8 cellular contexts compared by ENCODE assay signal in genomic region chr10:24723386-24723787, GRCh38. TPM values are rescaled to one million over a fixed set of nuclear protein-coding genes. Genes with fewer than 3 reads are reported as not detected.
DNase-seq lines count a peak whose midpoint lies in the region; ATAC-seq and TF ChIP-seq lines count a peak whose summit lies in the region.

No MANE protein-coding gene starts in this region.

- CTCF ChIA-PET in RWPE1 (lab: Yijun Ruan, JAX), result interaction anchor here (0.7 kb wide), 1 partner anchor 258 kb away, joined by 3 read pairs; no protein-coding TSS in a partner anchor

- no peaks in the 10 kb centered on the region for H3K9me3 ChIP-seq in mononuclear cell (ENCODE audit: low read depth, low read length)

- no peaks in the 10 kb centered on the region for H3K27me3 ChIP-seq in mononuclear cell (ENCODE audit: insufficient read depth, low read length)

- no peak for TF ChIP-seq CTCF in RWPE1 (conservative IDR thresholded peaks at IDR 0.05; ENCODE audit: low read depth)
- TF ChIP-seq CTCF in cardiac fibroblast (IDR thresholded peaks at IDR 0.05; ENCODE audit: low read depth, low read length), result no peak

- POLR2A ChIA-PET in RWPE1 (lab: Yijun Ruan, JAX; ENCODE audit: low non-redundant PET), result no interaction called here

- DNase-seq in activated T-cell treated with anti-CD3 and anti-CD28 coated beads for 48 hours (ENCODE audit: low read depth), result peak; percentile 12
- no peak for DNase-seq in activated T-cell treated with anti-CD3 and anti-CD28 coated beads for 4 hours
- DNase-seq in RWPE1 (ENCODE audit: low spot score), result no peak
- peak; percentile 26 to 37 for DNase-seq in cardiac fibroblast (ENCODE audit: low read depth in 2 of 2)
- no peak for DNase-seq in effector CD4-positive, alpha-beta T cell
- DNase-seq in NCI-H128 (lab: John Stamatoyannopoulos, UW; ENCODE audit: unreplicated experiment), result no peak

- H3K27ac ChIP-seq in RWPE1, result peak overlapping the region; percentile 98

- H3K4me1 ChIP-seq in mononuclear cell (ENCODE audit: insufficient read depth, low read length), result peaks cover 25% of the 10 kb centered on the region

- H3K4me3 ChIP-seq in cardiac fibroblast (replicated peaks in 1 of 2; ENCODE audit: low read depth in 2 of 2, low read length in 2 of 2) (peak overlapping the region; percentile 73 to 75), mononuclear cell (ENCODE audit: low read length) (peak overlapping the region; percentile 67)

- ATAC-seq in HG02852 (IDR thresholded peaks at IDR 0.05; ENCODE audit: unreplicated experiment), result peak; percentile 29

RNA-seq across cellular contexts. Expression of gene ARHGAP21, which starts 0.3 kb away (rescaled TPM):
- 58.9 TPM for total RNA-seq in mononuclear cell

Comparison
In these comparisons a context has a peak if more than half of its experiments do, and no peak if none do; other contexts are left out.
1. DNase-seq: peak in activated T-cell treated with anti-CD3 and anti-CD28 coated beads for 48 hours (single experiment) and cardiac fibroblast (2 of 2); none in activated T-cell treated with anti-CD3 and anti-CD28 coated beads for 4 hours (single experiment), RWPE1 (single experiment), effector CD4-positive, alpha-beta T cell (single experiment) and NCI-H128 (single experiment).